In genomic region chr12:24378548-24379011, GRCh38 we compare ENCODE assay signal across 10 cellular contexts.
A peak's percentile ranks its signal among the peaks of the same experiment; 100 is the strongest.
DNase-seq lines count a peak whose midpoint lies in the region; ATAC-seq and TF ChIP-seq lines count a peak whose summit lies in the region.
"Had no signal": no experiment of that assay in that cellular context is flagged by ENCODE, and none has a peak within 500 bp of the region (broad histone marks: within the 10 kb centered on the region; RNA-seq: fewer than 3 reads in every experiment).

No MANE protein-coding gene starts in this region.

- peak overlapping the region; percentile 55 for H3K4me3 Mint-ChIP-seq in chondrocyte (ENCODE audit: unreplicated experiment)
- H3K4me3 Mint-ChIP-seq in activated CD4-positive, alpha-beta memory T cell treated with anti-CD3 and anti-CD28 coated beads for 36 hours, result no peak overlapping the region

- H3K9ac ChIP-seq in subcutaneous abdominal adipose tissue (ENCODE audit: low read length in 5 of 5) (no peak overlapping the region), mesendoderm (ENCODE audit: low read length) (no peak overlapping the region)

- intact Hi-C loops in activated CD4-positive, alpha-beta memory T cell treated with anti-CD3 and anti-CD28 coated beads for 36 hours (cut with micrococcal nuclease), result no loop called here

- no peaks in the 10 kb centered on the region for H3K36me3 Mint-ChIP-seq in chondrocyte (ENCODE audit: low read depth)
- no peaks in the 10 kb centered on the region for H3K36me3 Mint-ChIP-seq in activated CD4-positive, alpha-beta memory T cell treated with anti-CD3 and anti-CD28 coated beads for 36 hours

- H3K4me2 ChIP-seq in mesendoderm (ENCODE audit: low read length), result no peak overlapping the region
- H3K4me2 ChIP-seq: A549 had no signal

- H3K27ac ChIP-seq in subcutaneous abdominal adipose tissue (ENCODE audit: low read depth, low read length) (peak overlapping the region; percentile 83), mesendoderm (ENCODE audit: low read depth, low read length) (no peak overlapping the region)
- H3K27ac ChIP-seq: A549 had no signal

- H3K36me3 ChIP-seq in subcutaneous abdominal adipose tissue (ENCODE audit: control insufficient read depth in 5 of 5, insufficient read depth in 5 of 5, low read length in 5 of 5) (no peaks in the 10 kb centered on the region), mesendoderm (ENCODE audit: control insufficient read depth, insufficient read depth, low read length) (no peaks in the 10 kb centered on the region)

- POLR2A ChIA-PET in activated CD4-positive, alpha-beta memory T cell treated with anti-CD3 and anti-CD28 coated beads for 36 hours (lab: Charles Lee), result no interaction called here

- no peak overlapping the region for H3K23ac ChIP-seq in mesendoderm (ENCODE audit: low read length)

- H3K18ac ChIP-seq in mesendoderm (ENCODE audit: low read length), result no peak overlapping the region

- H2BK15ac ChIP-seq in mesendoderm (replicated peaks; ENCODE audit: low read depth), result no peak overlapping the region

- H3K4me3 ChIP-seq in subcutaneous abdominal adipose tissue (ENCODE audit: low read depth in 1 of 5, low read length in 5 of 5) (no peak overlapping the region), mesendoderm (ENCODE audit: low read length) (no peak overlapping the region)
- H3K4me3 ChIP-seq: A549 had no signal

- H3K27me3 ChIP-seq in subcutaneous abdominal adipose tissue (ENCODE audit: control insufficient read depth in 5 of 5, insufficient read depth in 4 of 5, low read length in 5 of 5) (no peaks in the 10 kb centered on the region), mesendoderm (ENCODE audit: insufficient read depth, low read length, poor library complexity) (no peaks in the 10 kb centered on the region)

- no peak overlapping the region for H2AK5ac ChIP-seq in mesendoderm (ENCODE audit: low read length)

- peak overlapping the region; percentile 85 for H3K27ac Mint-ChIP-seq in chondrocyte (ENCODE audit: unreplicated experiment)
- no peak overlapping the region for H3K27ac Mint-ChIP-seq in activated CD4-positive, alpha-beta memory T cell treated with anti-CD3 and anti-CD28 coated beads for 36 hours

- CTCF ChIA-PET in activated CD4-positive, alpha-beta memory T cell treated with anti-CD3 and anti-CD28 coated beads for 36 hours (lab: Charles Lee), result no interaction called here

- H3K4me1 ChIP-seq in subcutaneous abdominal adipose tissue (ENCODE audit: control insufficient read depth in 5 of 5, insufficient read depth in 5 of 5, low read length in 5 of 5), result peaks cover 0 to 23% (median 17%) of the 10 kb centered on the region in 5 donors
- H3K4me1 ChIP-seq in mesendoderm (ENCODE audit: control insufficient read depth, low read depth, low read length), result peaks cover 15% of the 10 kb centered on the region
- H3K4me1 ChIP-seq: A549 had no signal

- peaks cover 35% of the 10 kb centered on the region for H3K4me1 Mint-ChIP-seq in chondrocyte (ENCODE audit: low read depth)
- H3K4me1 Mint-ChIP-seq in activated CD4-positive, alpha-beta memory T cell treated with anti-CD3 and anti-CD28 coated beads for 36 hours (ENCODE audit: low read depth), result no peaks in the 10 kb centered on the region

- no peak overlapping the region for H2BK120ac ChIP-seq in mesendoderm (ENCODE audit: low read depth, low read length)

- H3K9me3 Mint-ChIP-seq in chondrocyte (ENCODE audit: low read depth), result peaks cover 5% of the 10 kb centered on the region
- no peaks in the 10 kb centered on the region for H3K9me3 Mint-ChIP-seq in activated CD4-positive, alpha-beta memory T cell treated with anti-CD3 and anti-CD28 coated beads for 36 hours

- H3K9me3 ChIP-seq in subcutaneous abdominal adipose tissue (ENCODE audit: control insufficient read depth in 5 of 5, low read length in 5 of 5), result no peaks in the 10 kb centered on the region
- H3K9me3 ChIP-seq: A549 had no signal

- H2BK5ac ChIP-seq in mesendoderm (ENCODE audit: low read length), result no peak overlapping the region

- WGBS in mesendoderm (ENCODE audit: extremely low coverage, insufficient coverage, low lambda C conversion rate), result no CpG with 5 or more reads among the region's 7 CpGs

- no peak overlapping the region for H3K56ac ChIP-seq in mesendoderm (ENCODE audit: low read length)

- H3K79me2 ChIP-seq in mesendoderm (ENCODE audit: control insufficient read depth, insufficient read depth, low read length), result no peaks in the 10 kb centered on the region

- H4K5ac ChIP-seq in mesendoderm (ENCODE audit: low read length), result no peak overlapping the region

- H4K8ac ChIP-seq in mesendoderm (ENCODE audit: low read depth, low read length), result no peak overlapping the region

- peak; percentile 32 for DNase-seq in NCI-H1092 treated with DMSO at 0.1 percent for 48 hours (lab: John Stamatoyannopoulos, UW)
- DNase-seq in NCI-H1092 (lab: John Stamatoyannopoulos, UW), result no peak
- no peak for DNase-seq in chondrocyte (ENCODE audit: low spot score)
- no peak for DNase-seq in mesendoderm
- DNase-seq in activated CD4-positive, alpha-beta memory T cell treated with anti-CD3 and anti-CD28 coated beads for 36 hours, result no peak
- DNase-seq: mammary epithelial cell had no signal

- H3K79me1 ChIP-seq in mesendoderm (ENCODE audit: low read length), result no peaks in the 10 kb centered on the region

- ATAC-seq in HG03460 (IDR thresholded peaks at IDR 0.05; ENCODE audit: unreplicated experiment) (peak; percentile 36), HG03457 (IDR thresholded peaks at IDR 0.05; ENCODE audit: unreplicated experiment) (no peak)
- ATAC-seq: A549 had no signal

- no peak overlapping the region for H3K4ac ChIP-seq in mesendoderm (ENCODE audit: low read depth, low read length)

- H3K27me3 Mint-ChIP-seq in chondrocyte (ENCODE audit: low read depth), result no peaks in the 10 kb centered on the region
- H3K27me3 Mint-ChIP-seq in activated CD4-positive, alpha-beta memory T cell treated with anti-CD3 and anti-CD28 coated beads for 36 hours, result no peaks in the 10 kb centered on the region

- TF ChIP-seq CTCF in chondrocyte (IDR thresholded peaks at IDR 0.05), result no peak
